In genomic region chr19:2983351-2984195, GRCh38 we compare ENCODE assay signal across 8 cellular contexts. TPM values are rescaled to one million over a fixed set of nuclear protein-coding genes. Genes with fewer than 3 reads are reported as not detected.
DNase-seq lines count a peak whose midpoint lies in the region; ATAC-seq, FAIRE-seq and TF ChIP-seq lines count a peak whose summit lies in the region.

No MANE protein-coding gene starts in this region.

- peaks cover 3% of the 10 kb centered on the region; the same call in 1 of the 2 replicates for H3K4me1 ChIP-seq in Panc1 (ENCODE audit: control insufficient read depth, insufficient read depth, low read length)

- no peaks in the 10 kb centered on the region for H3K36me3 ChIP-seq in Panc1 (ENCODE audit: control insufficient read depth, insufficient read depth, low read length)

- no peak for TF ChIP-seq CTCF in Panc1 (IDR thresholded peaks at IDR 0.05)
- no peak for TF ChIP-seq CTCF in nephron (IDR thresholded peaks at IDR 0.05; ENCODE audit: unreplicated experiment in 3 of 3)

- no peaks in the 10 kb centered on the region for H3K36me3 Mint-ChIP-seq in nephron (ENCODE audit: low read depth)
- H3K36me3 Mint-ChIP-seq in activated T-helper 17 cell treated with anti-CD3 and anti-CD28 coated beads, Interleukin-2, amount 50 U/mL, for 72 hours (ENCODE audit: low read depth), result no peaks in the 10 kb centered on the region

- no peaks in the 10 kb centered on the region for H3K9me3 Mint-ChIP-seq in nephron
- no peaks in the 10 kb centered on the region for H3K9me3 Mint-ChIP-seq in activated T-helper 17 cell treated with anti-CD3 and anti-CD28 coated beads, Interleukin-2, amount 50 U/mL, for 72 hours

- no peak for FAIRE-seq in GM19239 (lab: Jason Lieb, UNC)

- in situ Hi-C loops in Panc1 (cut with HindIII; ENCODE audit: low pct_unique_long_range_greater_than_20kb, low sequenced_read_pairs), result no loop called here

- CTCF ChIA-PET in Panc1 (lab: Charles Lee), result no interaction called here

- POLR2A ChIA-PET in Panc1 (lab: Charles Lee), result no interaction called here

- H3K4me1 Mint-ChIP-seq in nephron, result peaks cover 34% of the 10 kb centered on the region
- no peaks in the 10 kb centered on the region for H3K4me1 Mint-ChIP-seq in activated T-helper 17 cell treated with anti-CD3 and anti-CD28 coated beads, Interleukin-2, amount 50 U/mL, for 72 hours

- peak overlapping the region; percentile 24 to 66 (median 51) for H3K4me3 Mint-ChIP-seq in nephron
- H3K4me3 Mint-ChIP-seq in activated T-helper 17 cell treated with anti-CD3 and anti-CD28 coated beads, Interleukin-2, amount 50 U/mL, for 72 hours, result no peak overlapping the region

- peaks cover 39% of the 10 kb centered on the region for H3K27me3 Mint-ChIP-seq in nephron (ENCODE audit: low read depth)
- H3K27me3 Mint-ChIP-seq in activated T-helper 17 cell treated with anti-CD3 and anti-CD28 coated beads, Interleukin-2, amount 50 U/mL, for 72 hours, result peaks cover 19% of the 10 kb centered on the region

- H3K27me3 ChIP-seq in Panc1 (ENCODE audit: control insufficient read depth, insufficient read depth, low read length), result no peaks in the 10 kb centered on the region

- no TSS peak for BruUV-seq in Panc1 (replicated peaks; lab: Mats Ljungman, UMichigan)

- DNase-seq in HPDE6-E6E7 (ENCODE audit: extremely low spot score) (peak; percentile 51), Panc1 (ENCODE audit: low read depth, low spot score) (no peak), fibroblast of peridontal ligament (ENCODE audit: extremely low read depth) (peak; percentile 49), GM19239 (ENCODE audit: insufficient read length, low spot score) (no peak), GM19240 (ENCODE audit: insufficient read length, low spot score) (no peak)

- H3K27ac ChIP-seq in Panc1 (ENCODE audit: low read length), result no peak overlapping the region

- peak overlapping the region; percentile 49 to 93 (median 76) for H3K27ac Mint-ChIP-seq in nephron
- H3K27ac Mint-ChIP-seq in activated T-helper 17 cell treated with anti-CD3 and anti-CD28 coated beads, Interleukin-2, amount 50 U/mL, for 72 hours, result no peak overlapping the region

- intact Hi-C loops in Panc1 (cut with micrococcal nuclease; ENCODE audit: unreplicated experiment), result no loop called here

- peak; percentile 50 for ATAC-seq in Panc1
- ATAC-seq in GM19324 (IDR thresholded peaks at IDR 0.05; ENCODE audit: low FRiP score, unreplicated experiment), result no peak
- no peak for ATAC-seq in activated T-helper 17 cell treated with anti-CD3 and anti-CD28 coated beads, Interleukin-2, amount 50 U/mL, for 72 hours (replicated peaks)

- no peaks in the 10 kb centered on the region for H3K9me3 ChIP-seq in Panc1 (ENCODE audit: control insufficient read depth, insufficient read depth, low read depth, low read length)

- H3K4me3 ChIP-seq in Panc1 (ENCODE audit: low read depth in 2 of 2, low read length in 2 of 2), result no peak overlapping the region; a peak in 1 of 4 replicates

RNA-seq across cellular contexts. Expression of gene TLE6, which starts 6.2 kb away (rescaled TPM):
- 4.0 TPM for total RNA-seq in Panc1 (2021; ENCODE audit: unreplicated experiment)
- 5.4 TPM for polyA plus RNA-seq in Panc1 (2012; ENCODE audit: insufficient read length)
- total RNA-seq in activated T-helper 17 cell treated with anti-CD3 and anti-CD28 coated beads, Interleukin-2, amount 50 U/mL, for 72 hours, result 1 to 10 TPM; 4.1 to 4.2 TPM

RNA-seq across cellular contexts. Expression of gene ZNF77, which starts 38.8 kb away (rescaled TPM):
- total RNA-seq in Panc1 (2021; ENCODE audit: unreplicated experiment), result 4.5 TPM
- polyA plus RNA-seq in Panc1 (2012; ENCODE audit: insufficient read length), result 2.7 TPM
- 1 to 10 TPM; 4.7 to 4.9 TPM for total RNA-seq in activated T-helper 17 cell treated with anti-CD3 and anti-CD28 coated beads, Interleukin-2, amount 50 U/mL, for 72 hours

RNA-seq across cellular contexts. Expression of gene TLE2, which starts 45.5 kb away (rescaled TPM):
- total RNA-seq in Panc1 (2021; ENCODE audit: unreplicated experiment), result 6.2 TPM
- 31.3 TPM for polyA plus RNA-seq in Panc1 (2012; ENCODE audit: insufficient read length)
- 1 to 10 TPM; 2.5 to 3.5 TPM for total RNA-seq in activated T-helper 17 cell treated with anti-CD3 and anti-CD28 coated beads, Interleukin-2, amount 50 U/mL, for 72 hours

Comparison
In these comparisons a context has a peak if more than half of its experiments do, and no peak if none do; other contexts are left out.
1. DNase-seq: peak in HPDE6-E6E7 (single experiment) and fibroblast of peridontal ligament (single experiment); none in Panc1 (single experiment), GM19239 (single experiment) and GM19240 (single experiment).